ENCODE assay signal across 18 cellular contexts in genomic region chr5:82494942-82495341, GRCh38.
DNase-seq lines count a peak whose midpoint lies in the region; ATAC-seq and TF ChIP-seq lines count a peak whose summit lies in the region.
"Had no signal": no experiment of that assay in that cellular context is flagged by ENCODE, and none has a peak within 500 bp of the region (broad histone marks: within the 10 kb centered on the region; RNA-seq: fewer than 3 reads in every experiment).

No MANE protein-coding gene starts in this region.

- H3K4me1 ChIP-seq in breast epithelium (no peaks in the 10 kb centered on the region), Loucy (ENCODE audit: insufficient read depth, low read length, poor library complexity, severe bottlenecking) (no peaks in the 10 kb centered on the region)
- H3K4me1 ChIP-seq: psoas muscle had no signal

- H3K36me3 Mint-ChIP-seq in MCF 10A (ENCODE audit: insufficient read depth, unreplicated experiment): no peaks in the 10 kb centered on the region
- no peaks in the 10 kb centered on the region for H3K36me3 Mint-ChIP-seq in endothelial cell (ENCODE audit: low read depth, unreplicated experiment)
- H3K36me3 Mint-ChIP-seq: stimulated activated memory B cell treated with anti-CD40 and anti-IgM and Interleukin-4, amounts not matched to agents 10 μg/mL and 1 μg/mL and 100 μg/mL, for 72 hours had no signal

- no peaks in the 10 kb centered on the region for H4K20me1 ChIP-seq in Loucy (ENCODE audit: insufficient read depth, low read length, poor library complexity, severe bottlenecking)

- no peaks in the 10 kb centered on the region for H3K4me1 Mint-ChIP-seq in MCF 10A (ENCODE audit: insufficient read depth, unreplicated experiment)
- no peaks in the 10 kb centered on the region for H3K4me1 Mint-ChIP-seq in endothelial cell (ENCODE audit: unreplicated experiment)
- H3K4me1 Mint-ChIP-seq: stimulated activated memory B cell treated with anti-CD40 and anti-IgM and Interleukin-4, amounts not matched to agents 10 μg/mL and 1 μg/mL and 100 μg/mL, for 72 hours had no signal

- H3K4me3 ChIP-seq in breast epithelium (no peak overlapping the region), Loucy (ENCODE audit: low read length, poor library complexity, severe bottlenecking) (no peak overlapping the region)
- H3K4me3 ChIP-seq: psoas muscle had no signal

- intact Hi-C loops in MCF 10A (cut with micrococcal nuclease): loop anchor here (1.0 to 2.0 kb wide), 2 partner anchors 131 to 142 kb away; no protein-coding TSS in a partner anchor
- intact Hi-C loops in breast epithelium (cut with DNase I; ENCODE audit: low total_unique reads): no loop called here

- ATAC-seq in GM18498 (IDR thresholded peaks at IDR 0.05; ENCODE audit: unreplicated experiment): no peak
- ATAC-seq: psoas muscle; stimulated activated memory B cell treated with anti-CD40 and anti-IgM and Interleukin-4, amounts not matched to agents 10 μg/mL and 1 μg/mL and 100 μg/mL, for 72 hours had no signal

- no peaks in the 10 kb centered on the region for H3K36me3 ChIP-seq in breast epithelium
- no peaks in the 10 kb centered on the region for H3K36me3 ChIP-seq in Loucy (ENCODE audit: insufficient read depth, low read length)

- CTCF ChIA-PET in MCF 10A (lab: Yijun Ruan, JAX): interaction anchor here (0.6 to 1.1 kb wide), 3 partner anchors 17 to 413 kb away, joined by 3 read pairs; no protein-coding TSS in a partner anchor

- no peaks in the 10 kb centered on the region for H3K79me2 ChIP-seq in Loucy (ENCODE audit: insufficient read depth, low read length)

- no peak overlapping the region for H3K27ac ChIP-seq in breast epithelium
- H3K27ac ChIP-seq: psoas muscle had no signal

- no peaks in the 10 kb centered on the region for H3K27me3 Mint-ChIP-seq in MCF 10A (ENCODE audit: insufficient read depth, unreplicated experiment)
- H3K27me3 Mint-ChIP-seq in endothelial cell (ENCODE audit: unreplicated experiment): peaks cover 3% of the 10 kb centered on the region
- H3K27me3 Mint-ChIP-seq: stimulated activated memory B cell treated with anti-CD40 and anti-IgM and Interleukin-4, amounts not matched to agents 10 μg/mL and 1 μg/mL and 100 μg/mL, for 72 hours had no signal

- H3K9ac ChIP-seq in Loucy (ENCODE audit: low read depth, low read length, poor library complexity, severe bottlenecking): no peak overlapping the region

- H3K4me2 ChIP-seq in Loucy (ENCODE audit: low read depth, low read length, poor library complexity, severe bottlenecking): no peak overlapping the region

- no peaks in the 10 kb centered on the region for H3K9me2 ChIP-seq in Loucy (replicated peaks; ENCODE audit: low read depth, low read length)

- peak; percentile 23 for DNase-seq in MCF 10A (ENCODE audit: unreplicated experiment)
- DNase-seq in breast epithelium (ENCODE audit: low spot score in 2 of 2): no peak
- no peak for DNase-seq in endothelial cell (ENCODE audit: low spot score)
- peak; percentile 28 for DNase-seq in renal cortical epithelial cell (ENCODE audit: low read depth)
- no peak for DNase-seq in DMS153 treated with DMSO at 0.1 percent for 48 hours (lab: John Stamatoyannopoulos, UW; ENCODE audit: unreplicated experiment)
- no peak for DNase-seq in islet precursor cell
- DNase-seq: activated CD4-positive, alpha-beta T cell treated with anti-CD3 and anti-CD28 coated beads for 48 hours; anterior cingulate cortex; midbrain; NCI-H2081 treated with DMSO at 0.1 percent for 48 hours; NK-92 treated with Interleukin-12 subunit alpha and Interleukin-12 subunit beta, amount 100 ng/mL, for 24 hours; psoas muscle; stimulated activated CD4-positive, alpha-beta T cell treated with anti-CD3 and anti-CD28 coated beads, Interleukin-4, amount 100 ng/mL, for 1 hour; T-helper 1 cell had no signal

- BruUV-seq in MCF 10A (replicated peaks; lab: Mats Ljungman, UMichigan): no TSS peak

- H3F3A ChIP-seq in Loucy (ENCODE audit: low read depth): no peaks in the 10 kb centered on the region

- POLR2A ChIA-PET in MCF 10A (lab: Yijun Ruan, JAX): no interaction called here

- H3K4me3 Mint-ChIP-seq in MCF 10A (ENCODE audit: unreplicated experiment) (no peak overlapping the region), endothelial cell (ENCODE audit: unreplicated experiment) (no peak overlapping the region)
- H3K4me3 Mint-ChIP-seq: activated T-helper 1 cell treated with anti-CD3 and anti-CD28 coated beads, Interleukin-12 subunit alpha, Interleukin-12 subunit beta, Interleukin-2, Interleukin-4 antibody, amounts not matched to agents 30 ng/mL and 10 ng/mL and 1 ng/mL, durations not matched to agents 14 hours and 24 hours and 36 hours; stimulated activated memory B cell treated with anti-CD40 and anti-IgM and Interleukin-4, amounts not matched to agents 10 μg/mL and 1 μg/mL and 100 μg/mL, for 72 hours had no signal

- no peak for TF ChIP-seq POLR2A in breast epithelium (IDR thresholded peaks at IDR 0.05)

- no peak overlapping the region for H2AFZ ChIP-seq in Loucy (ENCODE audit: low read length)

- TF ChIP-seq CTCF in MCF 10A (IDR thresholded peaks at IDR 0.05; ENCODE audit: unreplicated experiment) (peak; percentile 21), breast epithelium (IDR thresholded peaks at IDR 0.05) (no peak), Loucy (conservative IDR thresholded peaks at IDR 0.05; ENCODE audit: low read length) (peak; percentile 64), endothelial cell (IDR thresholded peaks at IDR 0.05; ENCODE audit: unreplicated experiment) (peak; percentile 30)

- H3K9me3 ChIP-seq in breast epithelium (no peaks in the 10 kb centered on the region), Loucy (ENCODE audit: insufficient read depth, low read depth, low read length) (no peaks in the 10 kb centered on the region)
- H3K9me3 ChIP-seq: psoas muscle had no signal

- H3K27me3 ChIP-seq in breast epithelium (no peaks in the 10 kb centered on the region), Loucy (ENCODE audit: insufficient read depth, low read length, poor library complexity, severe bottlenecking) (no peaks in the 10 kb centered on the region)

- H3K9me3 Mint-ChIP-seq in MCF 10A (ENCODE audit: unreplicated experiment) (no peaks in the 10 kb centered on the region), endothelial cell (ENCODE audit: unreplicated experiment) (no peaks in the 10 kb centered on the region)
- H3K9me3 Mint-ChIP-seq: activated T-helper 1 cell treated with anti-CD3 and anti-CD28 coated beads, Interleukin-12 subunit alpha, Interleukin-12 subunit beta, Interleukin-2, Interleukin-4 antibody, amounts not matched to agents 30 ng/mL and 10 ng/mL and 1 ng/mL, durations not matched to agents 14 hours and 24 hours and 36 hours; stimulated activated memory B cell treated with anti-CD40 and anti-IgM and Interleukin-4, amounts not matched to agents 10 μg/mL and 1 μg/mL and 100 μg/mL, for 72 hours had no signal

- H3K27ac Mint-ChIP-seq in MCF 10A (ENCODE audit: low read depth, unreplicated experiment): no peak overlapping the region
- H3K27ac Mint-ChIP-seq in endothelial cell (ENCODE audit: unreplicated experiment): no peak overlapping the region
- H3K27ac Mint-ChIP-seq: activated T-helper 1 cell treated with anti-CD3 and anti-CD28 coated beads, Interleukin-12 subunit alpha, Interleukin-12 subunit beta, Interleukin-2, Interleukin-4 antibody, amounts not matched to agents 30 ng/mL and 10 ng/mL and 1 ng/mL, durations not matched to agents 14 hours and 24 hours and 36 hours; stimulated activated memory B cell treated with anti-CD40 and anti-IgM and Interleukin-4, amounts not matched to agents 10 μg/mL and 1 μg/mL and 100 μg/mL, for 72 hours had no signal

Comparison
In these comparisons a context has a peak if more than half of its experiments do, and no peak if none do; other contexts are left out.
1. DNase-seq: peak in MCF 10A (single experiment) and renal cortical epithelial cell (single experiment); none in breast epithelium (0 of 2), endothelial cell (single experiment), DMS153 treated with DMSO at 0.1 percent for 48 hours (single experiment) and islet precursor cell (single experiment).
2. CTCF ChIP-seq: peak in MCF 10A (single experiment), Loucy (single experiment) and endothelial cell (single experiment); none in breast epithelium (0 of 3).